ENCODE assay signal across 18 cellular contexts in the genomic region with DNA sequence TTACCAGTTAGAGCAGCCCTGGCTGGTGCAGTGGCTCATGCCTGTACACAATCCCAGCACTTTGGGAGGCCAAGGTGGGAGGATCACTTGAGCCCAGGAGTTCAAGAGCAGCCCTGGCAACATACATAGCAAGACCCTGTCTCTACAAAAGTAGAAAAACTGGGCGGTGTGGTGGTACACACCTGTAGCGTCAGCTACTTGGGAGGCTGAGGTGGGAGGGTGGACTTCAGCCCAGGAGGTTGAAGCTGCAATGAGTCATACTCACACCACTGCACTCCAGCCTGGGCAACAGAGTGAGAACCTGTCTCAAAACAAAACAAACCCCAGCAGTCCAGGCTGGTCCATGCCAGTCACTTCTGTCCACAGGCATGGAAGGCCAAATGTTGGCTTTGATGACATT. TPM values are rescaled to one million over a fixed set of nuclear protein-coding genes. Genes with fewer than 3 reads are reported as not detected.
A peak's percentile ranks its signal among the peaks of the same experiment; 100 is the strongest.
DNase-seq lines count a peak whose midpoint lies in the region; ATAC-seq and TF ChIP-seq lines count a peak whose summit lies in the region.
"Had no signal": no experiment of that assay in that cellular context is flagged by ENCODE, and none has a peak within 500 bp of the region (broad histone marks: within the 10 kb centered on the region; RNA-seq: fewer than 3 reads in every experiment).

No MANE protein-coding gene starts in this region.

- TF ChIP-seq CTCF in chondrocyte (IDR thresholded peaks at IDR 0.05) (no peak), mucosa of descending colon (IDR thresholded peaks at IDR 0.05) (no peak), omental fat pad (IDR thresholded peaks at IDR 0.05) (no peak)

- H3K27ac Mint-ChIP-seq in activated T-helper 17 cell treated with anti-CD3 and anti-CD28 coated beads, Interleukin-2, amount 50 U/mL, for 72 hours, result peak overlapping the region; percentile 61
- H3K27ac Mint-ChIP-seq in chondrocyte (ENCODE audit: unreplicated experiment), result no peak overlapping the region
- H3K27ac Mint-ChIP-seq: CD4-positive, alpha-beta T cell had no signal

- DNase-seq in chondrocyte (ENCODE audit: low spot score) (peak; percentile 24), mucosa of descending colon (no peak), NCI-H2029 (lab: John Stamatoyannopoulos, UW) (no peak), omental fat pad (ENCODE audit: low spot score) (no peak), NCI-H82 treated with DMSO at 0.1 percent for 48 hours (lab: John Stamatoyannopoulos, UW; ENCODE audit: unreplicated experiment) (no peak)
- DNase-seq: COR-L47, DMS79, KBM-7, MM.1S, NCI-H1048, NCI-H1436, NCI-H1930, NCI-H2227 treated with DMSO at 0.1 percent for 48 hours, NCI-H510A, SHP77 treated with DMSO at 0.1 percent for 48 hours had no signal

- ATAC-seq in activated T-helper 17 cell treated with anti-CD3 and anti-CD28 coated beads, Interleukin-2, amount 50 U/mL, for 72 hours (replicated peaks), result no peak
- ATAC-seq in mucosa of descending colon (peak; percentile 52), omental fat pad (ENCODE audit: low FRiP score) (no peak)

- intact Hi-C loops in mucosa of descending colon (cut with DNase I, micrococcal nuclease), result no loop called here

- H3K9me3 Mint-ChIP-seq in activated T-helper 17 cell treated with anti-CD3 and anti-CD28 coated beads, Interleukin-2, amount 50 U/mL, for 72 hours, result no peaks in the 10 kb centered on the region
- no peaks in the 10 kb centered on the region for H3K9me3 Mint-ChIP-seq in chondrocyte (ENCODE audit: low read depth)
- H3K9me3 Mint-ChIP-seq: CD4-positive, alpha-beta T cell had no signal

- no peaks in the 10 kb centered on the region for H3K36me3 ChIP-seq in mucosa of descending colon (ENCODE audit: low read depth)

- no peaks in the 10 kb centered on the region for H3K9me3 ChIP-seq in mucosa of descending colon

- peaks cover 22% of the 10 kb centered on the region for H3K4me1 Mint-ChIP-seq in activated T-helper 17 cell treated with anti-CD3 and anti-CD28 coated beads, Interleukin-2, amount 50 U/mL, for 72 hours
- peaks cover 11% of the 10 kb centered on the region for H3K4me1 Mint-ChIP-seq in chondrocyte (ENCODE audit: low read depth)

- H3K4me1 ChIP-seq in mucosa of descending colon (ENCODE audit: low read depth), result peaks cover 35% of the 10 kb centered on the region

- H3K36me3 Mint-ChIP-seq in activated T-helper 17 cell treated with anti-CD3 and anti-CD28 coated beads, Interleukin-2, amount 50 U/mL, for 72 hours (ENCODE audit: low read depth), result peaks cover 95% of the 10 kb centered on the region
- H3K36me3 Mint-ChIP-seq in chondrocyte (ENCODE audit: low read depth), result peaks cover 15% of the 10 kb centered on the region

- H3K4me3 Mint-ChIP-seq in activated T-helper 17 cell treated with anti-CD3 and anti-CD28 coated beads, Interleukin-2, amount 50 U/mL, for 72 hours, result no peak overlapping the region
- no peak overlapping the region for H3K4me3 Mint-ChIP-seq in chondrocyte (ENCODE audit: unreplicated experiment)
- H3K4me3 Mint-ChIP-seq: CD4-positive, alpha-beta T cell had no signal

- no peaks in the 10 kb centered on the region for H3K27me3 Mint-ChIP-seq in activated T-helper 17 cell treated with anti-CD3 and anti-CD28 coated beads, Interleukin-2, amount 50 U/mL, for 72 hours
- H3K27me3 Mint-ChIP-seq in chondrocyte (ENCODE audit: low read depth), result no peaks in the 10 kb centered on the region
- H3K27me3 Mint-ChIP-seq: CD4-positive, alpha-beta T cell had no signal

- no peak overlapping the region for H3K4me3 ChIP-seq in mucosa of descending colon
- H3K4me3 ChIP-seq: SK-N-MC had no signal

RNA-seq across cellular contexts. Expression of a gene that starts 7.4 kb away (rescaled TPM):
- total RNA-seq in activated T-helper 17 cell treated with anti-CD3 and anti-CD28 coated beads, Interleukin-2, amount 50 U/mL, for 72 hours, result 10 to 100 TPM; 29.8 to 55.5 TPM
- total RNA-seq in chondrocyte, result 37.8 to 53.1 TPM (median 44.7 TPM) in 3 replicates
- 10 to 100 TPM; 72.2 to 89.8 (median 74.9) TPM for total RNA-seq in mucosa of descending colon
- 100 to 1,000 TPM in 1 of 4 donors, 10 to 100 TPM in 3; 67.3 to 125 (median 88.1) TPM for total RNA-seq in omental fat pad

RNA-seq across cellular contexts. Expression of a gene that starts 15.6 kb away (rescaled TPM):
- under 1 TPM in 1 of 2 donors, not detected in 1; 0.35 TPM for total RNA-seq in activated T-helper 17 cell treated with anti-CD3 and anti-CD28 coated beads, Interleukin-2, amount 50 U/mL, for 72 hours
- total RNA-seq in chondrocyte, result 0.46 TPM in 1 of 3 replicates, not detected in the others
- 1 to 10 TPM; 1.7 to 4.1 (median 1.9) TPM for total RNA-seq in mucosa of descending colon
- total RNA-seq in omental fat pad, result 1,000 to 10,000 TPM in 3 of 4 donors, 100 to 1,000 TPM in 1; 689 to 2,989 (median 2,080) TPM

RNA-seq across cellular contexts. Expression of a gene that starts 34.2 kb away (rescaled TPM):
- 10 to 100 TPM; 29.4 to 57.3 TPM for total RNA-seq in activated T-helper 17 cell treated with anti-CD3 and anti-CD28 coated beads, Interleukin-2, amount 50 U/mL, for 72 hours
- total RNA-seq in chondrocyte (50.8 to 55.7 TPM (median 52.0 TPM) in 3 replicates), mucosa of descending colon (10 to 100 TPM; 34.2 to 44.9 (median 38.9) TPM), omental fat pad (10 to 100 TPM; 47.7 to 80.8 (median 57.3) TPM)

RNA-seq across cellular contexts. Expression of a gene that starts 47.8 kb away (rescaled TPM):
- total RNA-seq in activated T-helper 17 cell treated with anti-CD3 and anti-CD28 coated beads, Interleukin-2, amount 50 U/mL, for 72 hours, result 10 to 100 TPM; 72.0 to 77.6 TPM
- total RNA-seq in chondrocyte (77.2 to 81.3 TPM (median 80.9 TPM) in 3 replicates), mucosa of descending colon (10 to 100 TPM; 21.0 to 26.2 (median 23.0) TPM), omental fat pad (10 to 100 TPM; 20.0 to 27.6 (median 24.6) TPM)

Comparison
In these comparisons a context has a peak if more than half of its experiments do, and no peak if none do; other contexts are left out.
1. RNA of a gene that starts 15.6 kb away (total RNA-seq): 689 to 2,989 TPM in omental fat pad; 1.7 to 4.1 TPM in mucosa of descending colon, 0.35 TPM in activated T-helper 17 cell treated with anti-CD3 and anti-CD28 coated beads, Interleukin-2, amount 50 U/mL, for 72 hours and 0.46 TPM in chondrocyte; every median in the first group is over 100 times any median in the second.